1 cellular context compared by ENCODE assay signal in the genomic region with DNA sequence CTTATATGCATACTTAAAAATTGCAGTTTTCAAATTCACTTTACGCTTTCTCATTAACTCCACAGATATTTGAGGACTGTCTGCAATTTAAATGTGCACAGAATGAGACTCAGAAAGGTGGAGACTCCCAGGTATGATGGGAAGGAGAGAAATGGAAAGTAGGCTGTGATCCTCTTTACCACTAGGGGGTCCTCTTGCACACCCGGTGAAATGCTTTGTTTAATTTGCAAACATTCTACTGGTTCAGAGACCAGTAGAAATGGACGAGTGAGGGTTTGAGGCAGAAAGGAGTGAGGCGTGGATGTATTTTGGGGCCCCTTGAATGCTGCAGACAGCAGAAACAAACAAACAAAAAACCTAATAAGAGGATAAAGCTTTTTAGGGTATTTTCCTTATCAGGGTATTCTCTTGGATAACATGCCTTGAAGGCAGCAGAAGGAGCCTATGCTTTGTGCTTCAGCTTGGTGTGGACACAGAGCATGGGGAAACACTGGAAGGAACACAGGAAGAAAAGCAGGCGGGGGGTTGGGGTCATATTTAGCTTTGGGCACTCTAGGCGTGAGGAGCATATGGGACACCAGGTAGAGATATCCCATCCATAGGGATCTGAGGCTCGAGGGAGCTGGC.
TF ChIP-seq lines count a peak whose summit lies in the region.

No MANE protein-coding gene starts in this region.

TF ChIP-seq in HepG2, 621 proteins besides CTCF, POLR2A, EP300 and RAD21 (continued from another document and continues in another):
- TF ChIP-seq, protein P1, sequence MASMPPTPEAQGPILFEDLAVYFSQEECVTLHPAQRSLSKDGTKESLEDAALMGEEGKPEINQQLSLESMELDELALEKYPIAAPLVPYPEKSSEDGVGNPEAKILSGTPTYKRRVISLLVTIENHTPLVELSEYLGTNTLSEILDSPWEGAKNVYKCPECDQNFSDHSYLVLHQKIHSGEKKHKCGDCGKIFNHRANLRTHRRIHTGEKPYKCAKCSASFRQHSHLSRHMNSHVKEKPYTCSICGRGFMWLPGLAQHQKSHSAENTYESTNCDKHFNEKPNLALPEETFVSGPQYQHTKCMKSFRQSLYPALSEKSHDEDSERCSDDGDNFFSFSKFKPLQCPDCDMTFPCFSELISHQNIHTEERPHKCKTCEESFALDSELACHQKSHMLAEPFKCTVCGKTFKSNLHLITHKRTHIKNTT (CRISPR knock-in tag; IDR thresholded peaks at IDR 0.05): no peak
- TF ChIP-seq FOXC1 (CRISPR knock-in tag; IDR thresholded peaks at IDR 0.05; ENCODE audit: borderline replicate concordance) (no peak), THAP11 (CRISPR knock-in tag; IDR thresholded peaks at IDR 0.05) (peak; percentile 17; the same call in 1 of the 2 replicates), JDP2 (CRISPR knock-in tag; IDR thresholded peaks at IDR 0.05; ENCODE audit: borderline replicate concordance) (no peak), FOXA3 (CRISPR knock-in tag; IDR thresholded peaks at IDR 0.05) (peak; percentile 96), KLF16 (CRISPR knock-in tag; IDR thresholded peaks at IDR 0.05) (no peak), ZNF672 (CRISPR knock-in tag; IDR thresholded peaks at IDR 0.05) (no peak), ZNF629 (CRISPR knock-in tag; conservative IDR thresholded peaks at IDR 0.05) (no peak), PPARG (CRISPR knock-in tag; conservative IDR thresholded peaks at IDR 0.05) (no peak), ZFP37 (CRISPR knock-in tag; IDR thresholded peaks at IDR 0.05; ENCODE audit: borderline replicate concordance) (no peak), NONO (IDR thresholded peaks at IDR 0.05) (no peak), NONO (CRISPR knock-in tag; conservative IDR thresholded peaks at IDR 0.05) (no peak; the same call in 1 of the 2 replicates), NRL (CRISPR knock-in tag; IDR thresholded peaks at IDR 0.05; ENCODE audit: borderline replicate concordance) (no peak), ZNF891 (CRISPR knock-in tag; IDR thresholded peaks at IDR 0.05) (no peak), ZNF816 (CRISPR knock-in tag; IDR thresholded peaks at IDR 0.05; ENCODE audit: borderline replicate concordance) (no peak), MTA3 (CRISPR knock-in tag; IDR thresholded peaks at IDR 0.05) (no peak), HOXA9 (CRISPR knock-in tag; IDR thresholded peaks at IDR 0.05; ENCODE audit: borderline replicate concordance) (no peak), STAG1 (CRISPR knock-in tag; IDR thresholded peaks at IDR 0.05) (peak; percentile 76), SP2 (CRISPR knock-in tag; IDR thresholded peaks at IDR 0.05) (no peak), KAT7 (CRISPR knock-in tag; IDR thresholded peaks at IDR 0.05; ENCODE audit: borderline replicate concordance) (no peak), TP53 (CRISPR knock-in tag; conservative IDR thresholded peaks at IDR 0.05) (no peak), AKAP8 (CRISPR knock-in tag; IDR thresholded peaks at IDR 0.05) (no peak), PRMT3 (CRISPR knock-in tag; IDR thresholded peaks at IDR 0.05; ENCODE audit: borderline replicate concordance, low read depth) (no peak), YY1 (IDR thresholded peaks at IDR 0.05; ENCODE audit: insufficient read depth, insufficient replicate concordance, low read depth, low read length) (no peak), NR1H2 (CRISPR knock-in tag; IDR thresholded peaks at IDR 0.05; ENCODE audit: borderline replicate concordance, low read depth) (no peak), ZFX (CRISPR knock-in tag; IDR thresholded peaks at IDR 0.05; ENCODE audit: low read depth) (no peak), KLF12 (CRISPR knock-in tag; IDR thresholded peaks at IDR 0.05; ENCODE audit: borderline replicate concordance) (no peak), FOXM1 (CRISPR knock-in tag; IDR thresholded peaks at IDR 0.05) (no peak), MLLT10 (CRISPR knock-in tag; IDR thresholded peaks at IDR 0.05) (no peak), RXRB (CRISPR knock-in tag; IDR thresholded peaks at IDR 0.05; ENCODE audit: borderline replicate concordance) (0 out of 2 replicates have a peak, but pooled peaks have one; percentile 14), ZSCAN29 (CRISPR knock-in tag; conservative IDR thresholded peaks at IDR 0.05) (no peak), SIX4 (CRISPR knock-in tag; IDR thresholded peaks at IDR 0.05) (no peak), DPF2 (CRISPR knock-in tag; IDR thresholded peaks at IDR 0.05; ENCODE audit: borderline replicate concordance, low read depth) (no peak), ZBTB7B (CRISPR knock-in tag; IDR thresholded peaks at IDR 0.05) (no peak), NFE2L1 (CRISPR knock-in tag; IDR thresholded peaks at IDR 0.05; ENCODE audit: borderline replicate concordance) (no peak), ZNF326 (CRISPR knock-in tag; IDR thresholded peaks at IDR 0.05; ENCODE audit: borderline replicate concordance) (no peak), ZNF232 (CRISPR knock-in tag; IDR thresholded peaks at IDR 0.05; ENCODE audit: borderline replicate concordance) (no peak), RXRA (CRISPR knock-in tag; IDR thresholded peaks at IDR 0.05) (no peak), SUZ12 (IDR thresholded peaks at IDR 0.05; ENCODE audit: low read depth, low read length) (no peak), MED13 (CRISPR knock-in tag; IDR thresholded peaks at IDR 0.05) (no peak), ZNF773 (CRISPR knock-in tag; IDR thresholded peaks at IDR 0.05; ENCODE audit: borderline replicate concordance) (no peak), EED (CRISPR knock-in tag; IDR thresholded peaks at IDR 0.05) (no peak)
- TF ChIP-seq, protein P2, sequence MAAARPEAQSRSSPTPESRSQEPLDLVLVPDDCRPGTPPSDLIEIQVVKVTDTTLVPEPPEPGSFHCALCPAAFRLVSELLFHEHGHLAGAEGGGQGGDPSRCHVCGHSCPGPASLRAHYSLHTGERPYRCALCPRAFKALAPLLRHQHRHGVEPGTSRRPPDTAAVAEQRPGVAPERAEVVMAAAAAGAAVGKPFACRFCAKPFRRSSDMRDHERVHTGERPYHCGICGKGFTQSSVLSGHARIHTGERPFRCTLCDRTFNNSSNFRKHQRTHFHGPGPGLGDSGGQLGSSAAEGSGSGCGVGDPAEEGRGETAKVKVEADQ (CRISPR knock-in tag; IDR thresholded peaks at IDR 0.05; ENCODE audit: borderline replicate concordance): no peak
- TF ChIP-seq, protein P3, sequence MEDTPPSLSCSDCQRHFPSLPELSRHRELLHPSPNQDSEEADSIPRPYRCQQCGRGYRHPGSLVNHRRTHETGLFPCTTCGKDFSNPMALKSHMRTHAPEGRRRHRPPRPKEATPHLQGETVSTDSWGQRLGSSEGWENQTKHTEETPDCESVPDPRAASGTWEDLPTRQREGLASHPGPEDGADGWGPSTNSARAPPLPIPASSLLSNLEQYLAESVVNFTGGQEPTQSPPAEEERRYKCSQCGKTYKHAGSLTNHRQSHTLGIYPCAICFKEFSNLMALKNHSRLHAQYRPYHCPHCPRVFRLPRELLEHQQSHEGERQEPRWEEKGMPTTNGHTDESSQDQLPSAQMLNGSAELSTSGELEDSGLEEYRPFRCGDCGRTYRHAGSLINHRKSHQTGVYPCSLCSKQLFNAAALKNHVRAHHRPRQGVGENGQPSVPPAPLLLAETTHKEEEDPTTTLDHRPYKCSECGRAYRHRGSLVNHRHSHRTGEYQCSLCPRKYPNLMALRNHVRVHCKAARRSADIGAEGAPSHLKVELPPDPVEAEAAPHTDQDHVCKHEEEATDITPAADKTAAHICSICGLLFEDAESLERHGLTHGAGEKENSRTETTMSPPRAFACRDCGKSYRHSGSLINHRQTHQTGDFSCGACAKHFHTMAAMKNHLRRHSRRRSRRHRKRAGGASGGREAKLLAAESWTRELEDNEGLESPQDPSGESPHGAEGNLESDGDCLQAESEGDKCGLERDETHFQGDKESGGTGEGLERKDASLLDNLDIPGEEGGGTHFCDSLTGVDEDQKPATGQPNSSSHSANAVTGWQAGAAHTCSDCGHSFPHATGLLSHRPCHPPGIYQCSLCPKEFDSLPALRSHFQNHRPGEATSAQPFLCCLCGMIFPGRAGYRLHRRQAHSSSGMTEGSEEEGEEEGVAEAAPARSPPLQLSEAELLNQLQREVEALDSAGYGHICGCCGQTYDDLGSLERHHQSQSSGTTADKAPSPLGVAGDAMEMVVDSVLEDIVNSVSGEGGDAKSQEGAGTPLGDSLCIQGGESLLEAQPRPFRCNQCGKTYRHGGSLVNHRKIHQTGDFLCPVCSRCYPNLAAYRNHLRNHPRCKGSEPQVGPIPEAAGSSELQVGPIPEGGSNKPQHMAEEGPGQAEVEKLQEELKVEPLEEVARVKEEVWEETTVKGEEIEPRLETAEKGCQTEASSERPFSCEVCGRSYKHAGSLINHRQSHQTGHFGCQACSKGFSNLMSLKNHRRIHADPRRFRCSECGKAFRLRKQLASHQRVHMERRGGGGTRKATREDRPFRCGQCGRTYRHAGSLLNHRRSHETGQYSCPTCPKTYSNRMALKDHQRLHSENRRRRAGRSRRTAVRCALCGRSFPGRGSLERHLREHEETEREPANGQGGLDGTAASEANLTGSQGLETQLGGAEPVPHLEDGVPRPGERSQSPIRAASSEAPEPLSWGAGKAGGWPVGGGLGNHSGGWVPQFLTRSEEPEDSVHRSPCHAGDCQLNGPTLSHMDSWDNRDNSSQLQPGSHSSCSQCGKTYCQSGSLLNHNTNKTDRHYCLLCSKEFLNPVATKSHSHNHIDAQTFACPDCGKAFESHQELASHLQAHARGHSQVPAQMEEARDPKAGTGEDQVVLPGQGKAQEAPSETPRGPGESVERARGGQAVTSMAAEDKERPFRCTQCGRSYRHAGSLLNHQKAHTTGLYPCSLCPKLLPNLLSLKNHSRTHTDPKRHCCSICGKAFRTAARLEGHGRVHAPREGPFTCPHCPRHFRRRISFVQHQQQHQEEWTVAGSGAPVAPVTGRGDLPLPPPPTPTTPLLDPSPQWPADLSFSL (CRISPR knock-in tag; IDR thresholded peaks at IDR 0.05): no peak
- TF ChIP-seq, protein P4, sequence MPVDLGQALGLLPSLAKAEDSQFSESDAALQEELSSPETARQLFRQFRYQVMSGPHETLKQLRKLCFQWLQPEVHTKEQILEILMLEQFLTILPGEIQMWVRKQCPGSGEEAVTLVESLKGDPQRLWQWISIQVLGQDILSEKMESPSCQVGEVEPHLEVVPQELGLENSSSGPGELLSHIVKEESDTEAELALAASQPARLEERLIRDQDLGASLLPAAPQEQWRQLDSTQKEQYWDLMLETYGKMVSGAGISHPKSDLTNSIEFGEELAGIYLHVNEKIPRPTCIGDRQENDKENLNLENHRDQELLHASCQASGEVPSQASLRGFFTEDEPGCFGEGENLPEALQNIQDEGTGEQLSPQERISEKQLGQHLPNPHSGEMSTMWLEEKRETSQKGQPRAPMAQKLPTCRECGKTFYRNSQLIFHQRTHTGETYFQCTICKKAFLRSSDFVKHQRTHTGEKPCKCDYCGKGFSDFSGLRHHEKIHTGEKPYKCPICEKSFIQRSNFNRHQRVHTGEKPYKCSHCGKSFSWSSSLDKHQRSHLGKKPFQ (CRISPR knock-in tag; IDR thresholded peaks at IDR 0.05; ENCODE audit: insufficient replicate concordance): no peak
- TF ChIP-seq, protein P5, sequence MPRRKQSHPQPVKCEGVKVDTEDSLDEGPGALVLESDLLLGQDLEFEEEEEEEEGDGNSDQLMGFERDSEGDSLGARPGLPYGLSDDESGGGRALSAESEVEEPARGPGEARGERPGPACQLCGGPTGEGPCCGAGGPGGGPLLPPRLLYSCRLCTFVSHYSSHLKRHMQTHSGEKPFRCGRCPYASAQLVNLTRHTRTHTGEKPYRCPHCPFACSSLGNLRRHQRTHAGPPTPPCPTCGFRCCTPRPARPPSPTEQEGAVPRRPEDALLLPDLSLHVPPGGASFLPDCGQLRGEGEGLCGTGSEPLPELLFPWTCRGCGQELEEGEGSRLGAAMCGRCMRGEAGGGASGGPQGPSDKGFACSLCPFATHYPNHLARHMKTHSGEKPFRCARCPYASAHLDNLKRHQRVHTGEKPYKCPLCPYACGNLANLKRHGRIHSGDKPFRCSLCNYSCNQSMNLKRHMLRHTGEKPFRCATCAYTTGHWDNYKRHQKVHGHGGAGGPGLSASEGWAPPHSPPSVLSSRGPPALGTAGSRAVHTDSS (CRISPR knock-in tag; conservative IDR thresholded peaks at IDR 0.05): no peak
- TF ChIP-seq, protein P6, sequence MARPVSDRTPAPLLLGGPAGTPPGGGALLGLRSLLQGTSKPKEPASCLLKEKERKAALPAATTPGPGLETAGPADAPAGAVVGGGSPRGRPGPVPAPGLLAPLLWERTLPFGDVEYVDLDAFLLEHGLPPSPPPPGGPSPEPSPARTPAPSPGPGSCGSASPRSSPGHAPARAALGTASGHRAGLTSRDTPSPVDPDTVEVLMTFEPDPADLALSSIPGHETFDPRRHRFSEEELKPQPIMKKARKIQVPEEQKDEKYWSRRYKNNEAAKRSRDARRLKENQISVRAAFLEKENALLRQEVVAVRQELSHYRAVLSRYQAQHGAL (CRISPR knock-in tag; IDR thresholded peaks at IDR 0.05; ENCODE audit: not compliant biosample characterization): no peak
- TF ChIP-seq, protein P7, sequence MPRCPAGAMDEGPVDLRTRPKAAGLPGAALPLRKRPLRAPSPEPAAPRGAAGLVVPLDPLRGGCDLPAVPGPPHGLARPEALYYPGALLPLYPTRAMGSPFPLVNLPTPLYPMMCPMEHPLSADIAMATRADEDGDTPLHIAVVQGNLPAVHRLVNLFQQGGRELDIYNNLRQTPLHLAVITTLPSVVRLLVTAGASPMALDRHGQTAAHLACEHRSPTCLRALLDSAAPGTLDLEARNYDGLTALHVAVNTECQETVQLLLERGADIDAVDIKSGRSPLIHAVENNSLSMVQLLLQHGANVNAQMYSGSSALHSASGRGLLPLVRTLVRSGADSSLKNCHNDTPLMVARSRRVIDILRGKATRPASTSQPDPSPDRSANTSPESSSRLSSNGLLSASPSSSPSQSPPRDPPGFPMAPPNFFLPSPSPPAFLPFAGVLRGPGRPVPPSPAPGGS (CRISPR knock-in tag; IDR thresholded peaks at IDR 0.05): no peak
